14 cellular contexts compared by ENCODE assay signal in the genomic region with DNA sequence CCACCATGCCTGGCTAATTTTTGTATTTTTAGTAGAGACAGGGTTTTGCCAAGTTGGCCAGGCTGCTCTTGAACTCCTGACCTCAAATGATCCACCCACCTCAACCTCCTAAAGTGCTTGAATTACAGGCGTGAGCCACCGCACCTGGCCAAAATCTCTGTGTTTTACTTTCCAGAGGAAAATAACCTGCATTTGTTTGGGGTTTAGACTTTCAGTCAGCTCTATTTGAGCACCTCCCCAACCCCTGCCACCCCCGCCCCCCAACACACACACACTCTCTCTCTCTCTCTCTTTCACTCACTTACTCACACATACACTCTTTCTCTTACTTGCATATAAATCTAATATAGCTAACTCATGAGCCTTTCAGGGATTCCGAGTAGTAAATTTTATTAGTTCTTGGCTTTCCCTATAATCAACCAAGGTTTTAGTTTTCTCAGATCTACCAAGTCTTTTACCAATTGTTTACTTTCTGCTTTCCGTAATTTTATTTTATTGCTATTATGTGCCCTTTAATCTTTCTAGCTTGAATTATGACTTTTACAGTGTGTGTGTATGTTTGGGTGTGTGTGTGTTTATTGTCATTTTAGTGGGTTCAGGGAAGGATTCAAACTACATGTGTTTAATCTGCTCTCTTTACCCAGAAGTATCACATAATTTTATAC. TPM values are rescaled to one million over a fixed set of nuclear protein-coding genes. Genes with fewer than 3 reads are reported as not detected.
DNase-seq lines count a peak whose midpoint lies in the region; ATAC-seq and TF ChIP-seq lines count a peak whose summit lies in the region.
"Had no signal": no experiment of that assay in that cellular context is flagged by ENCODE, and none has a peak within 500 bp of the region (broad histone marks: within the 10 kb centered on the region; RNA-seq: fewer than 3 reads in every experiment).

No MANE protein-coding gene starts in this region.

- no peak for TF ChIP-seq EP300 in ovary (IDR thresholded peaks at IDR 0.05)

- peak overlapping the region; percentile 0 for H3K4me3 Mint-ChIP-seq in activated CD4-positive, alpha-beta T cell treated with anti-CD3 and anti-CD28 coated beads, Interleukin-2, amount 10 ng/mL, durations not matched to agents 24 days and 14 days
- H3K4me3 Mint-ChIP-seq in central memory CD8-positive, alpha-beta T cell, result peak overlapping the region; percentile 19
- H3K4me3 Mint-ChIP-seq in stimulated activated effector memory CD8-positive, alpha-beta T cell treated with anti-CD3 and anti-CD28 coated beads, Interleukin-12 subunit alpha, Interleukin-12 subunit beta, amount 100 ng/mL, for 72 hours, result peak overlapping the region; percentile 4
- H3K4me3 Mint-ChIP-seq in Caco-2 (ENCODE audit: unreplicated experiment), result no peak overlapping the region

- TF ChIP-seq CTCF in ovary (IDR thresholded peaks at IDR 0.05) (no peak), Caco-2 (IDR thresholded peaks at IDR 0.05; ENCODE audit: insufficient read depth in 1 of 2, low read depth in 1 of 2, low read length in 1 of 2, severe bottlenecking in 1 of 2, unreplicated experiment in 1 of 2) (no peak)

- H3K27ac ChIP-seq in ovary, result no peak overlapping the region
- H3K27ac ChIP-seq: neutrophil had no signal

- DNase-seq in activated CD4-positive, alpha-beta T cell treated with anti-CD3 and anti-CD28 coated beads, Interleukin-2, amount 10 ng/mL, durations not matched to agents 24 days and 14 days, result no peak
- DNase-seq in activated CD4-positive, alpha-beta T cell treated with anti-CD3 and anti-CD28 coated beads, Interleukin-2, amount 50 U/mL, for 48 hours, result no peak
- DNase-seq in central memory CD8-positive, alpha-beta T cell (ENCODE audit: low spot score in 2 of 2), result no peak
- DNase-seq in stimulated activated effector memory CD8-positive, alpha-beta T cell treated with anti-CD3 and anti-CD28 coated beads, Interleukin-12 subunit alpha, Interleukin-12 subunit beta, amount 100 ng/mL, for 72 hours (ENCODE audit: low spot score in 2 of 2), result no peak
- DNase-seq in ovary (no peak), COLO829 (ENCODE audit: low spot score) (no peak), Caco-2 (no peak)
- DNase-seq: activated CD8-positive, alpha-beta memory T cell treated with anti-CD3 and anti-CD28 coated beads, Interleukin-2, amount 10 ng/mL, durations not matched to agents 7 days and 5 days; esophagus squamous epithelium; GF-D8; NCI-H2029; stimulated activated naive CD4-positive, alpha-beta T cell treated with Interleukin-2 at 50 U/mL for 16 hours had no signal

- no peaks in the 10 kb centered on the region for H3K9me3 ChIP-seq in ovary
- no peaks in the 10 kb centered on the region for H3K9me3 ChIP-seq in Caco-2
- H3K9me3 ChIP-seq: esophagus squamous epithelium, neutrophil had no signal

- H3K27ac Mint-ChIP-seq in activated CD4-positive, alpha-beta T cell treated with anti-CD3 and anti-CD28 coated beads, Interleukin-2, amount 10 ng/mL, durations not matched to agents 24 days and 14 days, result no peak overlapping the region
- peak overlapping the region; percentile 29 for H3K27ac Mint-ChIP-seq in central memory CD8-positive, alpha-beta T cell (ENCODE audit: low read depth)
- no peak overlapping the region for H3K27ac Mint-ChIP-seq in stimulated activated effector memory CD8-positive, alpha-beta T cell treated with anti-CD3 and anti-CD28 coated beads, Interleukin-12 subunit alpha, Interleukin-12 subunit beta, amount 100 ng/mL, for 72 hours
- no peak overlapping the region for H3K27ac Mint-ChIP-seq in Caco-2 (ENCODE audit: unreplicated experiment)

- H3K4me1 Mint-ChIP-seq in activated CD4-positive, alpha-beta T cell treated with anti-CD3 and anti-CD28 coated beads, Interleukin-2, amount 10 ng/mL, durations not matched to agents 24 days and 14 days, result peaks cover 43% of the 10 kb centered on the region
- peaks cover 65% of the 10 kb centered on the region for H3K4me1 Mint-ChIP-seq in central memory CD8-positive, alpha-beta T cell
- H3K4me1 Mint-ChIP-seq in stimulated activated effector memory CD8-positive, alpha-beta T cell treated with anti-CD3 and anti-CD28 coated beads, Interleukin-12 subunit alpha, Interleukin-12 subunit beta, amount 100 ng/mL, for 72 hours, result peaks cover 51% of the 10 kb centered on the region
- peaks cover 8% of the 10 kb centered on the region for H3K4me1 Mint-ChIP-seq in Caco-2 (ENCODE audit: low read depth, unreplicated experiment)

- H3K27me3 ChIP-seq in ovary (no peaks in the 10 kb centered on the region), Caco-2 (replicated peaks; ENCODE audit: control insufficient read depth, insufficient read depth, low read length) (no peaks in the 10 kb centered on the region)
- H3K27me3 ChIP-seq: esophagus squamous epithelium, neutrophil had no signal

- H3K9me3 Mint-ChIP-seq in activated CD4-positive, alpha-beta T cell treated with anti-CD3 and anti-CD28 coated beads, Interleukin-2, amount 10 ng/mL, durations not matched to agents 24 days and 14 days, result peaks cover 4% of the 10 kb centered on the region
- H3K9me3 Mint-ChIP-seq in central memory CD8-positive, alpha-beta T cell, result no peaks in the 10 kb centered on the region
- no peaks in the 10 kb centered on the region for H3K9me3 Mint-ChIP-seq in stimulated activated effector memory CD8-positive, alpha-beta T cell treated with anti-CD3 and anti-CD28 coated beads, Interleukin-12 subunit alpha, Interleukin-12 subunit beta, amount 100 ng/mL, for 72 hours
- H3K9me3 Mint-ChIP-seq in Caco-2 (ENCODE audit: unreplicated experiment), result no peaks in the 10 kb centered on the region

- H3K4me3 ChIP-seq in ovary (no peak overlapping the region), Caco-2 (ENCODE audit: low read depth, low read length) (no peak overlapping the region)
- H3K4me3 ChIP-seq: esophagus squamous epithelium had no signal

- no peaks in the 10 kb centered on the region for H3K36me3 ChIP-seq in ovary
- H3K36me3 ChIP-seq in Caco-2 (ENCODE audit: control insufficient read depth, insufficient read depth, low read length), result no peaks in the 10 kb centered on the region
- H3K36me3 ChIP-seq: neutrophil had no signal

- peak; percentile 56 for ATAC-seq in HG03432 (IDR thresholded peaks at IDR 0.05; ENCODE audit: unreplicated experiment)
- no peak for ATAC-seq in central memory CD8-positive, alpha-beta T cell (replicated peaks; ENCODE audit: extremely low read depth, poor library complexity, severe bottlenecking)
- ATAC-seq in stimulated activated effector memory CD8-positive, alpha-beta T cell treated with anti-CD3 and anti-CD28 coated beads, Interleukin-12 subunit alpha, Interleukin-12 subunit beta, amount 100 ng/mL, for 72 hours, result peak; percentile 52
- ATAC-seq: activated CD8-positive, alpha-beta memory T cell treated with anti-CD3 and anti-CD28 coated beads, Interleukin-2, amount 10 ng/mL, durations not matched to agents 7 days and 5 days had no signal

- intact Hi-C loops in activated CD4-positive, alpha-beta T cell treated with anti-CD3 and anti-CD28 coated beads, Interleukin-2, amount 10 ng/mL, durations not matched to agents 24 days and 14 days (cut with micrococcal nuclease), result loop anchor here (1.0 to 2.0 kb wide), 2 partner anchors 16 to 28 kb away; no protein-coding TSS in a partner anchor
- intact Hi-C loops in ovary (cut with DNase I), result no loop called here
- intact Hi-C loops in Caco-2 (cut with micrococcal nuclease; ENCODE audit: unreplicated experiment), result no loop called here

- WGBS in ovary, 3 donors, result 58 to 73% (median 61%) methylated on average over 5 of the region's 5 CpGs

- no peak for TF ChIP-seq POLR2A in ovary (IDR thresholded peaks at IDR 0.05)

- H3K27me3 Mint-ChIP-seq in activated CD4-positive, alpha-beta T cell treated with anti-CD3 and anti-CD28 coated beads, Interleukin-2, amount 10 ng/mL, durations not matched to agents 24 days and 14 days, result no peaks in the 10 kb centered on the region
- no peaks in the 10 kb centered on the region for H3K27me3 Mint-ChIP-seq in central memory CD8-positive, alpha-beta T cell
- no peaks in the 10 kb centered on the region for H3K27me3 Mint-ChIP-seq in Caco-2 (ENCODE audit: insufficient read depth, unreplicated experiment)
- H3K27me3 Mint-ChIP-seq: activated CD8-positive, alpha-beta memory T cell treated with anti-CD3 and anti-CD28 coated beads, Interleukin-2, amount 10 ng/mL, durations not matched to agents 7 days and 5 days had no signal

- CTCF ChIA-PET in Caco-2 (lab: Charles Lee), result no interaction called here

- POLR2A ChIA-PET in Caco-2 (lab: Charles Lee), result no interaction called here

- H3K4me1 ChIP-seq in ovary (ENCODE audit: insufficient read depth) (peaks cover 9% of the 10 kb centered on the region), Caco-2 (no peaks in the 10 kb centered on the region)

- no TSS peak for BruUV-seq in Caco-2 (replicated peaks; lab: Mats Ljungman, UMichigan)

- peaks cover 52% of the 10 kb centered on the region for H3K36me3 Mint-ChIP-seq in activated CD4-positive, alpha-beta T cell treated with anti-CD3 and anti-CD28 coated beads, Interleukin-2, amount 10 ng/mL, durations not matched to agents 24 days and 14 days (ENCODE audit: low read depth)
- H3K36me3 Mint-ChIP-seq in central memory CD8-positive, alpha-beta T cell (ENCODE audit: insufficient read depth), result peaks cover 23% of the 10 kb centered on the region
- peaks cover 28% of the 10 kb centered on the region for H3K36me3 Mint-ChIP-seq in stimulated activated effector memory CD8-positive, alpha-beta T cell treated with anti-CD3 and anti-CD28 coated beads, Interleukin-12 subunit alpha, Interleukin-12 subunit beta, amount 100 ng/mL, for 72 hours
- H3K36me3 Mint-ChIP-seq in Caco-2 (ENCODE audit: insufficient read depth, unreplicated experiment), result no peaks in the 10 kb centered on the region

RNA-seq across cellular contexts. Expression of a gene that starts 24.5 kb away (rescaled TPM):
- total RNA-seq in activated CD4-positive, alpha-beta T cell treated with anti-CD3 and anti-CD28 coated beads, Interleukin-2, amount 10 ng/mL, durations not matched to agents 24 days and 14 days, result 44.6 and 45.3 TPM in 2 replicates
- 10 to 100 TPM in 5 of 7 donors, 1 to 10 TPM in 2; 7.7 to 68.1 (median 11.8) TPM for total RNA-seq in ovary
- 10 to 100 TPM; 10.1 to 16.0 TPM for polyA plus RNA-seq in ovary
- total RNA-seq in Caco-2 (2022), result 10.9 and 11.1 TPM in 2 replicates
